Comparison of ENCODE assay signal across 14 cellular contexts in the genomic region with DNA sequence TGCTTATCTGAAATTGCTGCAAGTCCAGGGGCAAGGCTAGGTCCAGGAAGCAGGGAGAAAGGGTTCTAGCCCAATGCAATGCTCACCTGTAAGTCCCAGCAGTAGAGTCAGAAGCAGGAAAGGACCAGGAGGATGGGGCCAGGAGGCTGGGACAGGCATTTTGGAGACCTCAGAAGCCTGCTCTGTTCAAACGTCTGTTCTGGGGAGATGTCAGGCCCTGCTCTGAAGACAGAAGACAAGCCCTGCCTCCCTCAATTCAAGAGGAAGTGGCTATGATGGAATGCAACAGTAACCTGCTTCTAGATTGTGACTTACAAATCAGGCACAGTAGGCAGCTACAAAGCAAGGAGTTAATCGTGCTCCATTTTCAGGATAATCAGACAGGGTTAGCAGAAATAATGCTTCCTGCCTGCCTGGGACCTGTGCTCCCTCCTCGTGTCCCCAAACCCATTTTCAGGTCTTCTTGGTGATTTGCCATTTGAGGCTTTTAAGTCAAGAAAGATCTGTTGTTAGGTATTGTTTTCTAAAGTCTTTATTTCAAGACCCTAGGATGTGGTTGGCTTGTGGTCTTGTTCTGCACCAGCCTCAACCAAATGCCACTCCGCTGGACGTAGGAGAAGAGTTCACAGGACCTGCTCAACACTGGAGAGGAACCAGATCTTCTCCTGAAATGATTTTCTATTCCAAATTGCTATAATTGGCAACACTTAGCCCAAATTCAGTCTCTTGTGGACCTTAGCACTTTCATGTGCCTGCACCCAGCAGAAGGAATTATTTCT. TPM values are rescaled to one million over a fixed set of nuclear protein-coding genes. Genes with fewer than 3 reads are reported as not detected.
A peak's percentile ranks its signal among the peaks of the same experiment; 100 is the strongest.
DNase-seq lines count a peak whose midpoint lies in the region; ATAC-seq and TF ChIP-seq lines count a peak whose summit lies in the region.
"Had no signal": no experiment of that assay in that cellular context is flagged by ENCODE, and none has a peak within 500 bp of the region (broad histone marks: within the 10 kb centered on the region; RNA-seq: fewer than 3 reads in every experiment).

A gene (minus strand): TSS at position 224 of the 779 bp plus-strand sequence. CDS start 65 bp downstream, at position 159.

- CTCF ChIA-PET in CD8-positive, alpha-beta T cell (lab: Charles Lee) = interaction anchor here (1.0 kb wide), 1 partner anchor 77 kb away, joined by 4 read pairs; no protein-coding TSS in a partner anchor
- CTCF ChIA-PET in activated CD4-positive, alpha-beta memory T cell treated with anti-CD3 and anti-CD28 coated beads, Interleukin-2, amount 10 ng/mL, durations not matched to agents 7 days and 5 days (lab: Charles Lee) = interaction anchor here (1.4 kb wide), 1 partner anchor 119 kb away, joined by 3 read pairs; no protein-coding TSS in a partner anchor

- ATAC-seq in CD8-positive, alpha-beta T cell = peak; percentile 51
- ATAC-seq in lower lobe of right lung = no peak
- no peak for ATAC-seq in HG02970 (IDR thresholded peaks at IDR 0.05; ENCODE audit: low FRiP score, unreplicated experiment)
- ATAC-seq: right cardiac atrium had no signal

- no peaks in the 10 kb centered on the region for H3K27me3 Mint-ChIP-seq in CD8-positive, alpha-beta T cell (ENCODE audit: low read depth)
- H3K27me3 Mint-ChIP-seq in activated CD4-positive, alpha-beta memory T cell treated with anti-CD3 and anti-CD28 coated beads, Interleukin-2, amount 10 ng/mL, durations not matched to agents 7 days and 5 days = no peaks in the 10 kb centered on the region

- H4K20me1 ChIP-seq in Loucy (ENCODE audit: insufficient read depth, low read length, poor library complexity, severe bottlenecking) = no peaks in the 10 kb centered on the region

- no peaks in the 10 kb centered on the region for H3K36me3 ChIP-seq in CD8-positive, alpha-beta T cell (ENCODE audit: insufficient read depth, low read length)
- H3K36me3 ChIP-seq in Loucy (ENCODE audit: insufficient read depth, low read length) (no peaks in the 10 kb centered on the region), lower lobe of right lung (no peaks in the 10 kb centered on the region)
- H3K36me3 ChIP-seq: HAP-1 had no signal

- H3K79me2 ChIP-seq in Loucy (ENCODE audit: insufficient read depth, low read length) = no peaks in the 10 kb centered on the region

- H3K9me3 ChIP-seq in CD8-positive, alpha-beta T cell (ENCODE audit: low read length) = no peaks in the 10 kb centered on the region
- H3K9me3 ChIP-seq in Loucy (ENCODE audit: insufficient read depth, low read depth, low read length) (no peaks in the 10 kb centered on the region), lower lobe of right lung (no peaks in the 10 kb centered on the region)
- H3K9me3 ChIP-seq: HAP-1 had no signal

- H3K9me3 Mint-ChIP-seq in CD8-positive, alpha-beta T cell = peaks cover 2% of the 10 kb centered on the region
- peaks cover 14% of the 10 kb centered on the region for H3K9me3 Mint-ChIP-seq in activated CD4-positive, alpha-beta memory T cell treated with anti-CD3 and anti-CD28 coated beads, Interleukin-2, amount 10 ng/mL, durations not matched to agents 7 days and 5 days

- peaks cover 31% of the 10 kb centered on the region for H3K36me3 Mint-ChIP-seq in CD8-positive, alpha-beta T cell
- peaks cover 39% of the 10 kb centered on the region for H3K36me3 Mint-ChIP-seq in activated CD4-positive, alpha-beta memory T cell treated with anti-CD3 and anti-CD28 coated beads, Interleukin-2, amount 10 ng/mL, durations not matched to agents 7 days and 5 days (ENCODE audit: low read depth)
- H3K36me3 Mint-ChIP-seq: naive B cell had no signal

- intact Hi-C loops in CD8-positive, alpha-beta T cell (cut with DNase I, micrococcal nuclease) = loop anchor here (1.0 to 10.0 kb wide), 5 partner anchors 9 to 823 kb away; a partner anchor contains a TSS
- intact Hi-C loops in lower lobe of right lung (cut with DNase I) = no loop called here

- peak in 1 of 7 experiments; percentile 40 for DNase-seq in CD8-positive, alpha-beta T cell
- DNase-seq in activated CD4-positive, alpha-beta memory T cell treated with anti-CD3 and anti-CD28 coated beads, Interleukin-2, amount 10 ng/mL, durations not matched to agents 7 days and 5 days = peak; percentile 70
- no peak for DNase-seq in lower lobe of right lung
- no peak for DNase-seq in stimulated activated CD8-positive, alpha-beta memory T cell treated with anti-CD3 and anti-CD28 coated beads, Interleukin-4, amount 100 ng/mL, for 48 hours
- no peak for DNase-seq in DMS153 (lab: John Stamatoyannopoulos, UW)
- DNase-seq: naive B cell, NCI-H1105 treated with DMSO at 0.1 percent for 48 hours, NCI-H446 treated with DMSO at 0.1 percent for 48 hours, right cardiac atrium, substantia nigra had no signal

- POLR2A ChIA-PET in CD8-positive, alpha-beta T cell (lab: Charles Lee) = interaction anchor here (1.1 to 2.1 kb wide), 4 partner anchors 8 to 16 kb away, joined by 3 to 8 read pairs (median 4); no protein-coding TSS in a partner anchor
- POLR2A ChIA-PET in activated CD4-positive, alpha-beta memory T cell treated with anti-CD3 and anti-CD28 coated beads, Interleukin-2, amount 10 ng/mL, durations not matched to agents 7 days and 5 days (lab: Charles Lee) = interaction anchor here (1.7 to 3.7 kb wide), 6 partner anchors 7 to 76 kb away, joined by 5 to 16 read pairs (median 9); no protein-coding TSS in a partner anchor

- H2AFZ ChIP-seq in Loucy (ENCODE audit: low read length) = peak within 1 kb of the TSS; percentile 85

- H3K9me2 ChIP-seq in Loucy (replicated peaks; ENCODE audit: low read depth, low read length) = no peaks in the 10 kb centered on the region

- peak within 1 kb of the TSS; percentile 46 for H3K4me2 ChIP-seq in Loucy (ENCODE audit: low read depth, low read length, poor library complexity, severe bottlenecking)

- H3K27ac Mint-ChIP-seq in CD8-positive, alpha-beta T cell = peak within 1 kb of the TSS; percentile 96
- peak within 1 kb of the TSS; percentile 95 for H3K27ac Mint-ChIP-seq in activated CD4-positive, alpha-beta memory T cell treated with anti-CD3 and anti-CD28 coated beads, Interleukin-2, amount 10 ng/mL, durations not matched to agents 7 days and 5 days

- H3K4me3 Mint-ChIP-seq in CD8-positive, alpha-beta T cell = peak within 1 kb of the TSS; percentile 89
- peak within 1 kb of the TSS; percentile 88 for H3K4me3 Mint-ChIP-seq in activated CD4-positive, alpha-beta memory T cell treated with anti-CD3 and anti-CD28 coated beads, Interleukin-2, amount 10 ng/mL, durations not matched to agents 7 days and 5 days
- H3K4me3 Mint-ChIP-seq: naive B cell had no signal

- peak within 1 kb of the TSS; percentile 64 for H3K9ac ChIP-seq in Loucy (ENCODE audit: low read depth, low read length, poor library complexity, severe bottlenecking)

- TF ChIP-seq CTCF in CD8-positive, alpha-beta T cell (IDR thresholded peaks at IDR 0.05) = no peak
- TF ChIP-seq CTCF in Loucy (conservative IDR thresholded peaks at IDR 0.05; ENCODE audit: low read length) = no peak
- no peak for TF ChIP-seq CTCF in lower lobe of right lung (IDR thresholded peaks at IDR 0.05)

- H3K27ac ChIP-seq in CD8-positive, alpha-beta T cell (ENCODE audit: low read depth, low read length) = peak within 1 kb of the TSS; percentile 39
- peak within 1 kb of the TSS; percentile 39 for H3K27ac ChIP-seq in lower lobe of right lung
- H3K27ac ChIP-seq: C4-2B had no signal

- H3K4me1 Mint-ChIP-seq in CD8-positive, alpha-beta T cell (ENCODE audit: low read depth) = peaks cover 88% of the 10 kb centered on the region
- peaks cover 88% of the 10 kb centered on the region for H3K4me1 Mint-ChIP-seq in activated CD4-positive, alpha-beta memory T cell treated with anti-CD3 and anti-CD28 coated beads, Interleukin-2, amount 10 ng/mL, durations not matched to agents 7 days and 5 days

- H3K4me1 ChIP-seq in CD8-positive, alpha-beta T cell (ENCODE audit: insufficient read depth, low read length) = peaks cover 87% of the 10 kb centered on the region
- H3K4me1 ChIP-seq in Loucy (ENCODE audit: insufficient read depth, low read length, poor library complexity, severe bottlenecking) (peaks cover 52% of the 10 kb centered on the region), lower lobe of right lung (no peaks in the 10 kb centered on the region)
- H3K4me1 ChIP-seq: HAP-1 had no signal

- H3K4me3 ChIP-seq in CD8-positive, alpha-beta T cell (ENCODE audit: low read depth, low read length) = peak within 1 kb of the TSS; percentile 59
- H3K4me3 ChIP-seq in Loucy (ENCODE audit: low read length, poor library complexity, severe bottlenecking) = peak within 1 kb of the TSS; percentile 46
- peak within 1 kb of the TSS; percentile 14 for H3K4me3 ChIP-seq in lower lobe of right lung
- H3K4me3 ChIP-seq: HAP-1 had no signal

- no peaks in the 10 kb centered on the region for H3K27me3 ChIP-seq in CD8-positive, alpha-beta T cell (ENCODE audit: insufficient read depth, low read length)
- H3K27me3 ChIP-seq in Loucy (ENCODE audit: insufficient read depth, low read length, poor library complexity, severe bottlenecking) (no peaks in the 10 kb centered on the region), lower lobe of right lung (ENCODE audit: low read depth) (no peaks in the 10 kb centered on the region)

- 0 out of 2 replicates have a peak, but pooled peaks cover 2% of the 10 kb centered on the region for H3F3A ChIP-seq in Loucy (ENCODE audit: low read depth)

RNA-seq across cellular contexts. Expression of the gene that starts here (rescaled TPM):
- total RNA-seq in CD8-positive, alpha-beta T cell = 10 to 100 TPM; 17.1 to 17.6 TPM
- 100 to 1,000 TPM; 109 to 111 TPM for total RNA-seq in activated CD4-positive, alpha-beta memory T cell treated with anti-CD3 and anti-CD28 coated beads, Interleukin-2, amount 10 ng/mL, durations not matched to agents 7 days and 5 days
- 0.97 TPM for total RNA-seq in lower lobe of right lung

Comparison
In these comparisons a context has a peak if more than half of its experiments do, and no peak if none do; other contexts are left out.
1. RNA of the gene that starts here (total RNA-seq): 109 to 111 TPM in activated CD4-positive, alpha-beta memory T cell treated with anti-CD3 and anti-CD28 coated beads, Interleukin-2, amount 10 ng/mL, durations not matched to agents 7 days and 5 days; 17.1 to 17.6 TPM in CD8-positive, alpha-beta T cell and 0.97 TPM in lower lobe of right lung (single experiment); every median in the first group is over 4 times any median in the second.
2. Peak in every context shown above with its lines, with median percentiles within 50 percentile points of each other: H3K4me3 ChIP-seq.